ENCODE assay signal across 1 cellular context in the genomic region with DNA sequence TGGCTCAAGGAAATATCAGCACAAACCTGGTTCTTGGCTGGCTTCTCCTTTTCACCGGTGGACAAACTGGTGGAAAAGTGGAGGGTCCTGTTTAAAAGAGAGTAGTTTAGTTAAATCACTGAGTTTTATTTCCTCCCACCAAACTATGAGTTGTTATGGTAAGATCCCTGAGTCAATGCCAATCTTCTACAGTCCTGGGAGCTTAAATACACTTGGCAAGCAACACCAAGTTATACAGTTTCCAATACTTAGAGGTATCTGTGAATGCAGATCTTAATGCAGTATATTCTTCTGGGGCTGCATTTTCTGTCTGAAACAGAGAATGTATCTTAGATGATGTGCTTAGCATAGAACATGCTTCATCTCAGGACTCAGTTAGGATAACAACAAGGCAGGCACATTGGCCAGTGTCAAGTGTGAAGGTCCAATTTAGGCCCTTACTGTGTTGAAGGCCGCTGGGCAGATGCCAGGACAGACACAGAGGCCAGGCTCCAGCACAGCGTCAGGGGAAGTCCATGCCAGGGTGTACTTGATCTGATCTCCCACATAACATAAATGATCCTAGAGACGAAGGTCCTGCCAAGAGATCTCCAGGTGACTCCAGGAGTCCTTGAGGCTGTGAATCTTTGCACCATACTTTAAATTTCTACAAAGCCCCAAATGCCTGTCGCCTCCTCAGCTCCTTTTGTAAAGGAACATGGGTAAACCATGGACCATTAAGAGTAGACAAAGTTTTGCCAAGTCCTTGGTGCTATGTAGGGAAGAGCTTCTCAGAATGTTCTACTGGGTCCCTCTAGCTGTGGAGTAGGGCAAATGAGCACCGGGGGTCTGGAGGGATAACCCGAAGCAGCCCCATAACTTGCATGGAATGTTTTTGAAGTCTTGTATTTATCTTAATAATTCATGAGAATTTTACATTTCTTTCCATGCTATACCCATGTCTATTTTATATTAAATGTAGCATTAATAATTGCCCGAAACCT.
TF ChIP-seq lines count a peak whose summit lies in the region.

No MANE protein-coding gene starts in this region.

TF ChIP-seq in K562, 482 proteins besides CTCF, POLR2A, EP300 and RAD21:
- no peak for TF ChIP-seq MYC (IDR thresholded peaks at IDR 0.05; ENCODE audit: low read depth, low read length)
- no peak for TF ChIP-seq MYC (CRISPR knock-in tag; IDR thresholded peaks at IDR 0.05; ENCODE audit: borderline replicate concordance, low read depth)
- TF ChIP-seq, protein P1, sequence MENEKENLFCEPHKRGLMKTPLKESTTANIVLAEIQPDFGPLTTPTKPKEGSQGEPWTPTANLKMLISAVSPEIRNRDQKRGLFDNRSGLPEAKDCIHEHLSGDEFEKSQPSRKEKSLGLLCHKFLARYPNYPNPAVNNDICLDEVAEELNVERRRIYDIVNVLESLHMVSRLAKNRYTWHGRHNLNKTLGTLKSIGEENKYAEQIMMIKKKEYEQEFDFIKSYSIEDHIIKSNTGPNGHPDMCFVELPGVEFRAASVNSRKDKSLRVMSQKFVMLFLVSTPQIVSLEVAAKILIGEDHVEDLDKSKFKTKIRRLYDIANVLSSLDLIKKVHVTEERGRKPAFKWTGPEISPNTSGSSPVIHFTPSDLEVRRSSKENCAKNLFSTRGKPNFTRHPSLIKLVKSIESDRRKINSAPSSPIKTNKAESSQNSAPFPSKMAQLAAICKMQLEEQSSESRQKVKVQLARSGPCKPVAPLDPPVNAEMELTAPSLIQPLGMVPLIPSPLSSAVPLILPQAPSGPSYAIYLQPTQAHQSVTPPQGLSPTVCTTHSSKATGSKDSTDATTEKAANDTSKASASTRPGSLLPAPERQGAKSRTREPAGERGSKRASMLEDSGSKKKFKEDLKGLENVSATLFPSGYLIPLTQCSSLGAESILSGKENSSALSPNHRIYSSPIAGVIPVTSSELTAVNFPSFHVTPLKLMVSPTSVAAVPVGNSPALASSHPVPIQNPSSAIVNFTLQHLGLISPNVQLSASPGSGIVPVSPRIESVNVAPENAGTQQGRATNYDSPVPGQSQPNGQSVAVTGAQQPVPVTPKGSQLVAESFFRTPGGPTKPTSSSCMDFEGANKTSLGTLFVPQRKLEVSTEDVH (IDR thresholded peaks at IDR 0.05; ENCODE audit: low read depth, partially characterized antibody): no peak
- no peak for TF ChIP-seq ZNF121 (CRISPR knock-in tag; conservative IDR thresholded peaks at IDR 0.05)
- TF ChIP-seq TRIM25 (IDR thresholded peaks at IDR 0.05; ENCODE audit: borderline replicate concordance): no peak
- TF ChIP-seq, protein P2, sequence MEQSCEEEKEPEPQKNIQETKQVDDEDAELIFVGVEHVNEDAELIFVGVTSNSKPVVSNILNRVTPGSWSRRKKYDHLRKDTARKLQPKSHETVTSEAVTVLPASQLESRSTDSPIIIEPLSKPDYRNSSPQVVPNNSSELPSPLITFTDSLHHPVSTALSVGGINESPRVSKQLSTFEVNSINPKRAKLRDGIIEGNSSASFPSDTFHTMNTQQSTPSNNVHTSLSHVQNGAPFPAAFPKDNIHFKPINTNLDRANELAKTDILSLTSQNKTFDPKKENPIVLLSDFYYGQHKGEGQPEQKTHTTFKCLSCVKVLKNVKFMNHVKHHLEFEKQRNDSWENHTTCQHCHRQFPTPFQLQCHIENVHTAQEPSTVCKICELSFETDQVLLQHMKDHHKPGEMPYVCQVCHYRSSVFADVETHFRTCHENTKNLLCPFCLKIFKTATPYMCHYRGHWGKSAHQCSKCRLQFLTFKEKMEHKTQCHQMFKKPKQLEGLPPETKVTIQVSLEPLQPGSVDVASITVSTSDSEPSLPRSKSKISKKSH (CRISPR knock-in tag; IDR thresholded peaks at IDR 0.05): no peak
- TF ChIP-seq MCM3 (IDR thresholded peaks at IDR 0.05): no peak
- TF ChIP-seq PTRF (tag; IDR thresholded peaks at IDR 0.05): no peak
- no peak for TF ChIP-seq ZNF175 (CRISPR knock-in tag; IDR thresholded peaks at IDR 0.05; ENCODE audit: low read depth)
- TF ChIP-seq POLR2AphosphoS5 (IDR thresholded peaks at IDR 0.05; ENCODE audit: control insufficient read depth, insufficient read depth, low read depth, low read length): no peak
- TF ChIP-seq SMARCB1 (IDR thresholded peaks at IDR 0.05; ENCODE audit: insufficient read length, low read depth): no peak
- TF ChIP-seq ZC3H4 (CRISPR knock-in tag; IDR thresholded peaks at IDR 0.05; ENCODE audit: borderline replicate concordance): no peak
- TF ChIP-seq MCM2 (IDR thresholded peaks at IDR 0.05; ENCODE audit: low read depth): no peak
